In the genomic region with DNA sequence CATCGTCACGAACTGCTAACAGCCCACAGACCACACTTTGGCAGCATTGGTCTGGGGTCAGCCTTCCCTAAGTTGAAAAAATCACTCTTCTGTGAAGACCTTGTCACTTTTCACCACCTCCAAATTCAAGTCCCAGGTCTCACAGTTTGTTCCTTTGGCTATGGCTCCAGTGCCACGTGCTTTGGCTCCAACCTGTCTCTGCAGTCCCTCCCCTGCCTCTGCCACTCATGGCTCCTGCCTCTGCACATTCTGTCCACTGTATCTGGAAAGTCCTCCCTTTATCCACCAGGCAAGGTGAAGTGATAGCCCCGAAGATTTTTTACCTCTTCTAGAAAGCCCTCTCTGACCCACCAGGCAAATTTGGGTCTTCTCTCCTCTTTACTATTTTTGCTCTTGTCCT, we compare ENCODE assay signal across 14 cellular contexts. TPM values are rescaled to one million over a fixed set of nuclear protein-coding genes. Genes with fewer than 3 reads are reported as not detected.
A peak's percentile ranks its signal among the peaks of the same experiment; 100 is the strongest.
DNase-seq lines count a peak whose midpoint lies in the region; ATAC-seq and TF ChIP-seq lines count a peak whose summit lies in the region.
"Had no signal": no experiment of that assay in that cellular context is flagged by ENCODE, and none has a peak within 500 bp of the region (broad histone marks: within the 10 kb centered on the region; RNA-seq: fewer than 3 reads in every experiment).

No MANE protein-coding gene starts in this region.

- 46 to 65% methylated on average over 4 of the region's 4 CpGs for WGBS in heart right ventricle, 2 donors
- 38 to 59% (median 39%) methylated on average over 4 of the region's 4 CpGs for WGBS in psoas muscle, 3 donors

- H3K36me3 ChIP-seq in heart right ventricle (peaks cover 0 to 11% (median 0%) of the 10 kb centered on the region in 9 donors), psoas muscle (ENCODE audit: insufficient read depth in 1 of 2, low read depth in 1 of 2) (peaks cover 0 to 4% of the 10 kb centered on the region in 2 donors), uterus (no peaks in the 10 kb centered on the region)
- H3K36me3 ChIP-seq: BE2C had no signal

- H3K4me3 Mint-ChIP-seq in activated CD4-positive, alpha-beta memory T cell treated with anti-CD3 and anti-CD28 coated beads for 36 hours: no peak overlapping the region
- H3K4me3 Mint-ChIP-seq: CD4-positive, alpha-beta memory T cell had no signal

- no peaks in the 10 kb centered on the region for H3K27me3 Mint-ChIP-seq in activated CD4-positive, alpha-beta memory T cell treated with anti-CD3 and anti-CD28 coated beads for 36 hours
- H3K27me3 Mint-ChIP-seq: CD4-positive, alpha-beta memory T cell had no signal

- POLR2A ChIA-PET in activated CD4-positive, alpha-beta memory T cell treated with anti-CD3 and anti-CD28 coated beads for 36 hours (lab: Charles Lee): no interaction called here

- no peaks in the 10 kb centered on the region for H3K36me3 Mint-ChIP-seq in activated CD4-positive, alpha-beta memory T cell treated with anti-CD3 and anti-CD28 coated beads for 36 hours
- H3K36me3 Mint-ChIP-seq: CD4-positive, alpha-beta memory T cell had no signal

- no peaks in the 10 kb centered on the region for H3K9me3 Mint-ChIP-seq in activated CD4-positive, alpha-beta memory T cell treated with anti-CD3 and anti-CD28 coated beads for 36 hours
- H3K9me3 Mint-ChIP-seq: CD4-positive, alpha-beta memory T cell had no signal

- CTCF ChIA-PET in activated CD4-positive, alpha-beta memory T cell treated with anti-CD3 and anti-CD28 coated beads for 36 hours (lab: Charles Lee): interaction anchor here (1.6 kb wide), 1 partner anchor 61 kb away, joined by 4 read pairs; no protein-coding TSS in a partner anchor

- H3K4me1 ChIP-seq in heart right ventricle (peaks cover 15 to 96% (median 52%) of the 10 kb centered on the region in 9 donors), psoas muscle (peaks cover 85% of the 10 kb centered on the region), uterus (peaks cover 6 to 11% of the 10 kb centered on the region in 2 donors)

- ATAC-seq in Right ventricle myocardium superior (ENCODE audit: poor library complexity): peak; percentile 44
- ATAC-seq in left cardiac atrium: no peak
- ATAC-seq in heart right ventricle: peak in 4 of 8 donors; percentile 12 to 53 (median 30)
- peak; percentile 44 to 78 (median 64) for ATAC-seq in psoas muscle
- ATAC-seq: GM12878, HCT116 had no signal

- H3K4me3 ChIP-seq in heart right ventricle (peak overlapping the region in 4 of 10 donors; percentile 4 to 66 (median 38)), psoas muscle (peak overlapping the region; percentile 22), uterus (no peak overlapping the region)
- H3K4me3 ChIP-seq: GM12878 had no signal

- H3K27ac Mint-ChIP-seq in activated CD4-positive, alpha-beta memory T cell treated with anti-CD3 and anti-CD28 coated beads for 36 hours: no peak overlapping the region

- TF ChIP-seq CTCF in heart right ventricle (IDR thresholded peaks at IDR 0.05) (no peak), psoas muscle (IDR thresholded peaks at IDR 0.05) (no peak), uterus (IDR thresholded peaks at IDR 0.05) (no peak)

- H3K27ac ChIP-seq in heart right ventricle (peak overlapping the region in 8 of 10 donors; percentile 12 to 95 (median 62)), psoas muscle (peak overlapping the region; percentile 98), uterus (no peak overlapping the region)
- H3K27ac ChIP-seq: C4-2B had no signal

- H3K27me3 ChIP-seq in heart right ventricle (no peaks in the 10 kb centered on the region), psoas muscle (ENCODE audit: insufficient read depth in 3 of 3, low read length in 2 of 3) (no peaks in the 10 kb centered on the region), uterus (no peaks in the 10 kb centered on the region)
- H3K27me3 ChIP-seq: BE2C had no signal

- H3K9me3 ChIP-seq in heart right ventricle (no peaks in the 10 kb centered on the region), psoas muscle (no peaks in the 10 kb centered on the region), uterus (no peaks in the 10 kb centered on the region)
- H3K9me3 ChIP-seq: BE2C had no signal

- no peak for TF ChIP-seq POLR2A in uterus (IDR thresholded peaks at IDR 0.05)

- DNase-seq in Right ventricle myocardium superior: no peak
- DNase-seq in left cardiac atrium: no peak
- peak; percentile 31 to 40 for DNase-seq in heart right ventricle
- peak; percentile 49 to 79 for DNase-seq in psoas muscle
- DNase-seq in activated CD4-positive, alpha-beta memory T cell treated with anti-CD3 and anti-CD28 coated beads for 36 hours: no peak
- DNase-seq in NCI-H1694 (lab: John Stamatoyannopoulos, UW): no peak
- DNase-seq in uterus: no peak
- DNase-seq: BE2C; CD4-positive, alpha-beta memory T cell; DMS79 had no signal

- peaks cover 17% of the 10 kb centered on the region for H3K4me1 Mint-ChIP-seq in activated CD4-positive, alpha-beta memory T cell treated with anti-CD3 and anti-CD28 coated beads for 36 hours (ENCODE audit: low read depth)

- intact Hi-C loops in Right ventricle myocardium superior (cut with DNase I) (no loop called here), left cardiac atrium (cut with DNase I) (no loop called here), heart right ventricle (cut with DNase I) (no loop called here), psoas muscle (cut with DNase I) (loop anchor here in 1 of 2 donors (5.0 kb wide), 1 partner anchor 59 kb away; no protein-coding TSS in a partner anchor), uterus (cut with DNase I; ENCODE audit: low total_unique reads) (no loop called here)
- intact Hi-C loops in activated CD4-positive, alpha-beta memory T cell treated with anti-CD3 and anti-CD28 coated beads for 36 hours (cut with micrococcal nuclease): no loop called here

RNA-seq across cellular contexts. Expression of a gene that starts 5.3 kb away (rescaled TPM):
- total RNA-seq in Right ventricle myocardium superior (1,933 TPM), left cardiac atrium (100 to 1,000 TPM; 742 to 839 TPM), heart right ventricle (1,000 to 10,000 TPM; 1,320 to 2,236 (median 1,671) TPM), psoas muscle (100 to 1,000 TPM; 517 to 907 (median 611) TPM), uterus (10 to 100 TPM in 2 of 4 donors, 1 to 10 TPM in 2; 3.5 to 20.5 (median 9.8) TPM)
- polyA plus RNA-seq in heart right ventricle (1,000 to 10,000 TPM; 1,088 to 2,104 TPM), psoas muscle (1,000 to 10,000 TPM in 1 of 3 donors, 100 to 1,000 TPM in 2; 606 to 1,358 (median 830) TPM)
- total RNA-seq in activated CD4-positive, alpha-beta memory T cell treated with anti-CD3 and anti-CD28 coated beads for 36 hours: not detected
- total RNA-seq: CD4-positive, alpha-beta memory T cell; G401; GM12878 had no signal
- polyA plus RNA-seq: CD4-positive, alpha-beta memory T cell had no signal

Comparison
In these comparisons a context has a peak if more than half of its experiments do, and no peak if none do; other contexts are left out.
1. ATAC-seq: peak in Right ventricle myocardium superior (single experiment) and psoas muscle (4 of 4); none in left cardiac atrium (0 of 2).
2. DNase-seq: peak in heart right ventricle (2 of 2) and psoas muscle (2 of 2); none in Right ventricle myocardium superior (single experiment), left cardiac atrium (single experiment), activated CD4-positive, alpha-beta memory T cell treated with anti-CD3 and anti-CD28 coated beads for 36 hours (single experiment), NCI-H1694 (single experiment) and uterus (0 of 2).
3. H3K27ac ChIP-seq: peak in heart right ventricle (8 of 10) and psoas muscle (single experiment); none in uterus (0 of 2).
4. RNA of a gene that starts 5.3 kb away (total RNA-seq): 1,933 TPM in Right ventricle myocardium superior (single experiment), 1,320 to 2,236 TPM in heart right ventricle, 742 to 839 TPM in left cardiac atrium and 517 to 907 TPM in psoas muscle; 3.5 to 20.5 TPM in uterus and not detected in activated CD4-positive, alpha-beta memory T cell treated with anti-CD3 and anti-CD28 coated beads for 36 hours; every median in the first group is over 10 times any median in the second.